In the genomic region with DNA sequence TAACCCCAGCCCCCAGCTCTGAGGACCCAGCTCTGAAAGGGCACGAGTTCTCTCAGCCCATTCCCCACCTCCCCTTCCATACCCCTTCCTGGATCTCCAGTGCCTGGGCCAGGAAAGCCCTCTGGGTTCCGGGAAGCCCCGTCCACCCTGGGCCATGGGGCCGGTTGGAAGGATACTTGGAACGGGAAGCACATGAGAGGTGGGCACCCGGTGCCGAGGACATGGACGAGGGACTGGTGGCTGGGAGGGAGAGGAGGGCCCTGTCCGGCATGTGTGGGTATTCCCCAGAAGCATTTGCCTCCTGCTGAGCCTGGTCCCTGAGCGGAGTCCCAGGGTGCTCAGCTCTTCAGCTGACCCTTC, we compare ENCODE assay signal across 15 cellular contexts. TPM values are rescaled to one million over a fixed set of nuclear protein-coding genes. Genes with fewer than 3 reads are reported as not detected.
DNase-seq lines count a peak whose midpoint lies in the region; ATAC-seq and TF ChIP-seq lines count a peak whose summit lies in the region.
"Had no signal": no experiment of that assay in that cellular context is flagged by ENCODE, and none has a peak within 500 bp of the region (broad histone marks: within the 10 kb centered on the region; RNA-seq: fewer than 3 reads in every experiment).

No MANE protein-coding gene starts in this region.

- POLR2A ChIA-PET in activated naive CD8-positive, alpha-beta T cell treated with anti-CD3 and anti-CD28 coated beads, Interleukin-2, amount 10 ng/mL, durations not matched to agents 7 days and 5 days (lab: Charles Lee), result interaction anchor here (0.8 to 1.6 kb wide), 9 partner anchors 9 to 98 kb away, joined by 3 to 18 read pairs (median 7); partner anchors contain the start of genes C2CD2L, CBL, DPAGT1 and NLRX1

- no peaks in the 10 kb centered on the region for H3K36me3 ChIP-seq in GM23338 (ENCODE audit: insufficient read depth)
- peaks cover 34 to 43% of the 10 kb centered on the region in 2 donors for H3K36me3 ChIP-seq in mucosa of rectum (ENCODE audit: control insufficient read depth in 2 of 2, insufficient read depth in 2 of 2, low read length in 2 of 2)
- peaks cover 38 to 44% of the 10 kb centered on the region in 2 donors for H3K36me3 ChIP-seq in ascending aorta

- no peak overlapping the region for H3K9ac ChIP-seq in mucosa of rectum (ENCODE audit: low read depth in 1 of 2, low read length in 2 of 2)
- H3K9ac ChIP-seq: KMS-11 had no signal

- H4K20me1 ChIP-seq in GM23338 (replicated peaks; ENCODE audit: insufficient read depth), result no peaks in the 10 kb centered on the region

- H3K27ac ChIP-seq in GM23338 (ENCODE audit: low read depth) (no peak overlapping the region), mucosa of rectum (ENCODE audit: low read depth in 2 of 2, low read length in 2 of 2) (peak overlapping the region; percentile 37 to 71), ascending aorta (peak overlapping the region in 1 of 2 donors; percentile 28)
- H3K27ac ChIP-seq: brain microvascular endothelial cell, KMS-11 had no signal

- ATAC-seq in GM23338 (peak; percentile 12; the same call in 2 of the 3 replicates), GM18873 (IDR thresholded peaks at IDR 0.05; ENCODE audit: low FRiP score, unreplicated experiment) (no peak)
- ATAC-seq in activated naive CD8-positive, alpha-beta T cell treated with anti-CD3 and anti-CD28 coated beads, Interleukin-2, amount 10 ng/mL, durations not matched to agents 7 days and 5 days (ENCODE audit: low read depth), result no peak
- ATAC-seq: activated CD4-positive, CD25-positive, alpha-beta regulatory T cell treated with anti-CD3 and anti-CD28 coated beads, Interleukin-2, amount 50 U/mL, for 24 hours had no signal

- no peaks in the 10 kb centered on the region for H3K9me2 ChIP-seq in GM23338 (ENCODE audit: insufficient read depth)

- no peaks in the 10 kb centered on the region for H3K9me3 ChIP-seq in mucosa of rectum (ENCODE audit: control insufficient read depth in 2 of 2, low read length in 2 of 2)
- H3K9me3 ChIP-seq in ascending aorta, result no peaks in the 10 kb centered on the region

- peaks cover 46% of the 10 kb centered on the region for H3K4me1 Mint-ChIP-seq in CD14-positive monocyte
- H3K4me1 Mint-ChIP-seq in GM23338, result peaks cover 10% of the 10 kb centered on the region
- peaks cover 26% of the 10 kb centered on the region for H3K4me1 Mint-ChIP-seq in activated naive CD8-positive, alpha-beta T cell treated with anti-CD3 and anti-CD28 coated beads, Interleukin-2, amount 10 ng/mL, durations not matched to agents 7 days and 5 days

- H2AFZ ChIP-seq in GM23338, result 0 out of 2 replicates have a peak overlapping the region, but pooled peaks have one; percentile 90

- TF ChIP-seq CTCF in CD14-positive monocyte (IDR thresholded peaks at IDR 0.05) (no peak), GM23338 (conservative IDR thresholded peaks at IDR 0.05; ENCODE audit: low read depth in 2 of 2) (no peak), ascending aorta (IDR thresholded peaks at IDR 0.05) (no peak)

- DNase-seq in CD14-positive monocyte (ENCODE audit: low spot score), result no peak
- DNase-seq in GM23338 (ENCODE audit: low spot score), result no peak
- no peak for DNase-seq in activated naive CD8-positive, alpha-beta T cell treated with anti-CD3 and anti-CD28 coated beads, Interleukin-2, amount 10 ng/mL, durations not matched to agents 7 days and 5 days
- no peak for DNase-seq in ascending aorta (ENCODE audit: low spot score in 2 of 2)
- no peak for DNase-seq in DMS53 (lab: John Stamatoyannopoulos, UW)
- DNase-seq in SKM-1 (lab: John Stamatoyannopoulos, UW; ENCODE audit: unreplicated experiment), result no peak
- DNase-seq: brain microvascular endothelial cell; effector CD4-positive, alpha-beta T cell; NCI-H1105; NCI-H2171 had no signal

- 0 out of 2 replicates have a peak, but pooled peaks cover 3% of the 10 kb centered on the region for H3F3A ChIP-seq in GM23338 (replicated peaks; ENCODE audit: low read depth)

- peaks cover 12% of the 10 kb centered on the region for H3K4me1 ChIP-seq in GM23338 (ENCODE audit: insufficient read depth)
- H3K4me1 ChIP-seq in mucosa of rectum (ENCODE audit: control insufficient read depth in 2 of 2, insufficient read depth in 2 of 2, low read length in 2 of 2), result peaks cover 6 to 9% of the 10 kb centered on the region in 2 donors
- H3K4me1 ChIP-seq in ascending aorta, result peaks cover 0 to 5% of the 10 kb centered on the region in 2 donors

- H3K4me3 ChIP-seq in GM23338, result no peak overlapping the region
- H3K4me3 ChIP-seq in mucosa of rectum (ENCODE audit: low read length in 2 of 2), result no peak overlapping the region
- H3K4me3 ChIP-seq in ascending aorta, result no peak overlapping the region

- no peaks in the 10 kb centered on the region for H3K27me3 ChIP-seq in GM23338 (ENCODE audit: insufficient read depth)
- no peaks in the 10 kb centered on the region for H3K27me3 ChIP-seq in mucosa of rectum (ENCODE audit: control insufficient read depth in 2 of 2, insufficient read depth in 2 of 2, low read length in 2 of 2)
- H3K27me3 ChIP-seq in ascending aorta, result no peaks in the 10 kb centered on the region
- H3K27me3 ChIP-seq: brain microvascular endothelial cell had no signal

- no peaks in the 10 kb centered on the region for H3K79me2 ChIP-seq in GM23338 (replicated peaks; ENCODE audit: insufficient read depth)

- H3K27ac Mint-ChIP-seq in CD14-positive monocyte (peak overlapping the region; percentile 95 to 99 (median 98)), GM23338 (no peak overlapping the region)
- peak overlapping the region; percentile 96 for H3K27ac Mint-ChIP-seq in activated naive CD8-positive, alpha-beta T cell treated with anti-CD3 and anti-CD28 coated beads, Interleukin-2, amount 10 ng/mL, durations not matched to agents 7 days and 5 days

- peak overlapping the region; percentile 93 to 96 for H3K4me3 Mint-ChIP-seq in CD14-positive monocyte
- H3K4me3 Mint-ChIP-seq in GM23338, result no peak overlapping the region; the same call in 2 of the 3 replicates
- H3K4me3 Mint-ChIP-seq in activated naive CD8-positive, alpha-beta T cell treated with anti-CD3 and anti-CD28 coated beads, Interleukin-2, amount 10 ng/mL, durations not matched to agents 7 days and 5 days, result peak overlapping the region; percentile 82

- H3K27me3 Mint-ChIP-seq in CD14-positive monocyte (ENCODE audit: low read depth in 3 of 3) (peaks cover 0 to 5% (median 0%) of the 10 kb centered on the region in 3 donors), GM23338 (ENCODE audit: insufficient read depth, low read depth, poor library complexity) (peaks cover 10% of the 10 kb centered on the region)
- H3K27me3 Mint-ChIP-seq in activated naive CD8-positive, alpha-beta T cell treated with anti-CD3 and anti-CD28 coated beads, Interleukin-2, amount 10 ng/mL, durations not matched to agents 7 days and 5 days, result no peaks in the 10 kb centered on the region

- peak overlapping the region; percentile 57; the same call in 1 of the 2 replicates for H3K4me2 ChIP-seq in GM23338
- H3K4me2 ChIP-seq: KMS-11 had no signal

- intact Hi-C loops in CD14-positive monocyte (cut with micrococcal nuclease), result no loop called here
- intact Hi-C loops in ascending aorta (cut with DNase I), result no loop called here

- H3K9me3 Mint-ChIP-seq in CD14-positive monocyte, result no peaks in the 10 kb centered on the region
- no peaks in the 10 kb centered on the region for H3K9me3 Mint-ChIP-seq in GM23338
- H3K9me3 Mint-ChIP-seq in activated naive CD8-positive, alpha-beta T cell treated with anti-CD3 and anti-CD28 coated beads, Interleukin-2, amount 10 ng/mL, durations not matched to agents 7 days and 5 days, result no peaks in the 10 kb centered on the region

- H3K36me3 Mint-ChIP-seq in CD14-positive monocyte, result peaks cover 48 to 65% of the 10 kb centered on the region in 2 donors
- no peaks in the 10 kb centered on the region; the same call in 2 of the 3 replicates for H3K36me3 Mint-ChIP-seq in GM23338 (ENCODE audit: low read depth)
- peaks cover 34% of the 10 kb centered on the region for H3K36me3 Mint-ChIP-seq in activated naive CD8-positive, alpha-beta T cell treated with anti-CD3 and anti-CD28 coated beads, Interleukin-2, amount 10 ng/mL, durations not matched to agents 7 days and 5 days

TF ChIP-seq in GM23338, 12 proteins besides CTCF, POLR2A, EP300 and RAD21:
- TF ChIP-seq NANOG (IDR thresholded peaks at IDR 0.05; ENCODE audit: borderline replicate concordance), result no peak
- TF ChIP-seq CREB1 (CRISPR knock-in tag; IDR thresholded peaks at IDR 0.05; ENCODE audit: low read depth), result no peak
- no peak for TF ChIP-seq ZNF114 (CRISPR knock-in tag; IDR thresholded peaks at IDR 0.05)
- TF ChIP-seq EZH2phosphoT487 (IDR thresholded peaks at IDR 0.05; ENCODE audit: unreplicated experiment), result no peak

RNA-seq across cellular contexts. Expression of gene HINFP, which starts 5.2 kb away (rescaled TPM):
- polyA plus RNA-seq in CD14-positive monocyte (1 to 10 TPM; 8.0 to 8.6 TPM), GM23338 (2016; fragmentation: Nextera tagmentation; extraction: Ambion mirVana) (12.6 and 12.8 TPM in 2 replicates)
- 29.2 and 29.6 TPM in 2 replicates for total RNA-seq in GM23338 (2014; rRNA removed; shearing (Covaris generic))
- 10 to 100 TPM; 52.4 to 52.6 TPM for total RNA-seq in activated naive CD8-positive, alpha-beta T cell treated with anti-CD3 and anti-CD28 coated beads, Interleukin-2, amount 10 ng/mL, durations not matched to agents 7 days and 5 days
- total RNA-seq in ascending aorta, result 36.5 TPM

RNA-seq across cellular contexts. Expression of gene C2CD2L, which starts 9.1 kb away (rescaled TPM):
- 1 to 10 TPM; 3.8 to 6.4 TPM for polyA plus RNA-seq in CD14-positive monocyte
- 2.3 and 4.4 TPM in 2 replicates for total RNA-seq in GM23338 (2014; rRNA removed; shearing (Covaris generic))
- 1.4 TPM in 2 replicates for polyA plus RNA-seq in GM23338 (2016; fragmentation: Nextera tagmentation; extraction: Ambion mirVana)
- total RNA-seq in activated naive CD8-positive, alpha-beta T cell treated with anti-CD3 and anti-CD28 coated beads, Interleukin-2, amount 10 ng/mL, durations not matched to agents 7 days and 5 days, result 10 to 100 TPM; 32.2 to 32.6 TPM
- total RNA-seq in ascending aorta, result 16.7 TPM

RNA-seq across cellular contexts. Expression of gene DPAGT1, which starts 14.6 kb away (rescaled TPM):
- polyA plus RNA-seq in CD14-positive monocyte (10 to 100 TPM; 37.0 to 39.7 TPM), GM23338 (2016; fragmentation: Nextera tagmentation; extraction: Ambion mirVana) (48.3 and 52.6 TPM in 2 replicates)
- total RNA-seq in GM23338 (2014; rRNA removed; shearing (Covaris generic)), result 36.4 and 37.2 TPM in 2 replicates
- total RNA-seq in activated naive CD8-positive, alpha-beta T cell treated with anti-CD3 and anti-CD28 coated beads, Interleukin-2, amount 10 ng/mL, durations not matched to agents 7 days and 5 days, result 10 to 100 TPM; 43.2 to 56.1 TPM
- 61.9 TPM for total RNA-seq in ascending aorta

RNA-seq across cellular contexts. Expression of gene HMBS, which starts 31.5 kb away (rescaled TPM):
- polyA plus RNA-seq in CD14-positive monocyte (10 to 100 TPM; 25.2 to 26.4 TPM), GM23338 (2016; fragmentation: Nextera tagmentation; extraction: Ambion mirVana) (101 and 105 TPM in 2 replicates)
- 91.7 and 107 TPM in 2 replicates for total RNA-seq in GM23338 (2014; rRNA removed; shearing (Covaris generic))
- total RNA-seq in activated naive CD8-positive, alpha-beta T cell treated with anti-CD3 and anti-CD28 coated beads, Interleukin-2, amount 10 ng/mL, durations not matched to agents 7 days and 5 days, result 10 to 100 TPM; 18.0 to 18.8 TPM
- 82.8 TPM for total RNA-seq in ascending aorta

RNA-seq across cellular contexts. Expression of gene ABCG4, which starts 32.6 kb away (rescaled TPM):
- not detected for polyA plus RNA-seq in CD14-positive monocyte
- 1.0 and 1.2 TPM in 2 replicates for total RNA-seq in GM23338 (2014; rRNA removed; shearing (Covaris generic))
- 0.58 and 0.94 TPM in 2 replicates for polyA plus RNA-seq in GM23338 (2016; fragmentation: Nextera tagmentation; extraction: Ambion mirVana)
- total RNA-seq in activated naive CD8-positive, alpha-beta T cell treated with anti-CD3 and anti-CD28 coated beads, Interleukin-2, amount 10 ng/mL, durations not matched to agents 7 days and 5 days, result not detected
- total RNA-seq in ascending aorta, result not detected
- total RNA-seq: T-helper 1 cell treated with Interleukin-12 subunit alpha and Interleukin-12 subunit beta and Interleukin-4 antibody, amounts not matched to agents 30 ng/mL and 1 ng/mL, for 36 hours had no signal
